ENCODE assay signal across 24 cellular contexts in the genomic region with DNA sequence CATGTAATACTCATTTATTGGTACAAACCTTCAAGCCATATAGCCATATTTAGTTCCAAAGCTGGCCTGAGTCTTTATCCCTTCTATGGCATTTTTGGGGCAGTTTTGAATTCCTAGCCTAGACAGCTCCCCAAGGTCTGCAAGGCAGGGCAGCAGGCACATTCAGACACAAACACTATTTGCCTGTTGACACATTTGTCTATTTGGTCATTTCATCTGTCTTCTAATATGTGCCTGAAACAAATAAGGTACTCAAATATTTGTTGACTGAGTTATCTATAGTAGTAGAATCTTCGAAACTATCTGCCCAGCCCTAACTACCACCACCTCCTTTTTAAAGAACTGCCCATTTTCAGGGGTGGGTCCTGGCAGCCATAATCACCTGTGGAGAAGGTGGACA. TPM values are rescaled to one million over a fixed set of nuclear protein-coding genes. Genes with fewer than 3 reads are reported as not detected.
A peak's percentile ranks its signal among the peaks of the same experiment; 100 is the strongest.
DNase-seq lines count a peak whose midpoint lies in the region; ATAC-seq, FAIRE-seq and TF ChIP-seq lines count a peak whose summit lies in the region.
"Had no signal": no experiment of that assay in that cellular context is flagged by ENCODE, and none has a peak within 500 bp of the region (broad histone marks: within the 10 kb centered on the region; RNA-seq: fewer than 3 reads in every experiment).

No MANE protein-coding gene starts in this region.

- no peak overlapping the region for H3K27ac Mint-ChIP-seq in Calu3 (ENCODE audit: unreplicated experiment)
- H3K27ac Mint-ChIP-seq: CD4-positive, alpha-beta memory T cell; CD4-positive, CD25-positive, alpha-beta regulatory T cell; CD8-positive, alpha-beta memory T cell had no signal

- intact Hi-C loops in HepG2 (cut with micrococcal nuclease; ENCODE audit: unreplicated experiment), result no loop called here
- intact Hi-C loops in right lobe of liver (cut with DNase I), result no loop called here
- intact Hi-C loops in dorsolateral prefrontal cortex (cut with DNase I), result no loop called here
- intact Hi-C loops in Calu3 (cut with micrococcal nuclease; ENCODE audit: unreplicated experiment), result loop anchor here (5.0 kb wide), 1 partner anchor 33 kb away; no protein-coding TSS in a partner anchor
- intact Hi-C loops in esophagus muscularis mucosa (cut with DNase I), result no loop called here

- no peak for FAIRE-seq in HepG2 (lab: Jason Lieb, UNC)
- FAIRE-seq: A204.1, D721Med, G401.6, GM12891 had no signal

- no peak for DNase-seq in HepG2 (ENCODE audit: low spot score)
- no peak for DNase-seq in right lobe of liver
- DNase-seq in dorsolateral prefrontal cortex, result no peak
- DNase-seq in superior temporal gyrus (ENCODE audit: extremely low spot score), result peak; percentile 10
- no peak for DNase-seq in Calu3
- no peak for DNase-seq in LoVo (ENCODE audit: low spot score)
- DNase-seq in esophagus muscularis mucosa (ENCODE audit: extremely low spot score), result no peak
- DNase-seq: 8988T; ACHN; BE2C; C1 segment of cervical spinal cord; CD4-positive, alpha-beta memory T cell; CD4-positive, CD25-positive, alpha-beta regulatory T cell; CD8-positive, alpha-beta memory T cell; COR-L47; DMS79 treated with DMSO at 0.1 percent for 48 hours; GF-D8 had no signal

- H3K79me2 ChIP-seq in HepG2 (ENCODE audit: insufficient read depth, low read length), result peaks cover 92% of the 10 kb centered on the region

- no TSS peak for BruUV-seq in HepG2 (replicated peaks; lab: Mats Ljungman, UMichigan)
- BruUV-seq in Calu3 (replicated peaks; lab: Mats Ljungman, UMichigan), result no TSS peak

- H4K20me1 ChIP-seq in HepG2 (ENCODE audit: insufficient read depth, low read length), result peaks cover 27% of the 10 kb centered on the region
- H4K20me1 ChIP-seq: BLaER1 had no signal

- no peak overlapping the region for H3K4me3 ChIP-seq in HepG2 (replicated peaks in 1 of 3; ENCODE audit: insufficient read depth in 1 of 3, low read depth in 2 of 3, low read length in 3 of 3)
- no peak overlapping the region for H3K4me3 ChIP-seq in right lobe of liver
- no peak overlapping the region for H3K4me3 ChIP-seq in dorsolateral prefrontal cortex
- no peak overlapping the region for H3K4me3 ChIP-seq in esophagus muscularis mucosa
- H3K4me3 ChIP-seq: BLaER1 had no signal

- ATAC-seq in HepG2 (peak; percentile 57; the same call in 2 of the 3 replicates), right lobe of liver (no peak)

- TF ChIP-seq EP300 in HepG2 (IDR thresholded peaks at IDR 0.05; ENCODE audit: low read depth in 2 of 2, low read length in 2 of 2) (no peak), HepG2 (CRISPR knock-in tag; IDR thresholded peaks at IDR 0.05; ENCODE audit: borderline replicate concordance) (no peak), esophagus muscularis mucosa (IDR thresholded peaks at IDR 0.05) (no peak)

- H3K9ac ChIP-seq in HepG2 (ENCODE audit: insufficient read depth, low read depth, low read length), result no peak overlapping the region
- H3K9ac ChIP-seq: BLaER1 had no signal

- WGBS in HepG2 (ENCODE audit: low lambda C conversion rate), result 80% methylated on average over 1 of the region's 1 CpG
- WGBS in right lobe of liver (ENCODE audit: insufficient coverage, low coverage, low lambda C conversion rate, missing lambda C conversion rate), result 38% methylated on average over 1 of the region's 1 CpG
- WGBS in esophagus muscularis mucosa, result 87% methylated on average over 1 of the region's 1 CpG

- TF ChIP-seq RAD21 in HepG2 (CRISPR knock-in tag; IDR thresholded peaks at IDR 0.05), result no peak

- H3K4me2 ChIP-seq in HepG2 (ENCODE audit: low read depth, low read length), result no peak overlapping the region
- H3K4me2 ChIP-seq: BLaER1 had no signal

- H3K27me3 ChIP-seq in HepG2 (ENCODE audit: control insufficient read depth in 1 of 2, insufficient read depth in 2 of 2, low read length in 2 of 2), result no peaks in the 10 kb centered on the region
- H3K27me3 ChIP-seq in right lobe of liver, result no peaks in the 10 kb centered on the region
- no peaks in the 10 kb centered on the region for H3K27me3 ChIP-seq in dorsolateral prefrontal cortex
- no peaks in the 10 kb centered on the region for H3K27me3 ChIP-seq in esophagus muscularis mucosa
- H3K27me3 ChIP-seq: BE2C, BLaER1 had no signal

- H3K36me3 Mint-ChIP-seq in Calu3 (ENCODE audit: insufficient read depth, unreplicated experiment), result no peaks in the 10 kb centered on the region
- H3K36me3 Mint-ChIP-seq: CD14-positive monocyte; CD4-positive, alpha-beta memory T cell; CD4-positive, CD25-positive, alpha-beta regulatory T cell; CD8-positive, alpha-beta memory T cell had no signal

- H3K27me3 Mint-ChIP-seq in Calu3 (ENCODE audit: unreplicated experiment), result no peaks in the 10 kb centered on the region

- no peak overlapping the region for H2AFZ ChIP-seq in HepG2 (ENCODE audit: low read length)

- H3K36me3 ChIP-seq in HepG2 (replicated peaks in 1 of 2; ENCODE audit: control insufficient read depth in 1 of 2, insufficient read depth in 2 of 2, low read length in 2 of 2), result peaks cover 0 to 10% of the 10 kb centered on the region in 2 experiments; a peak in 3 of 5 replicates
- H3K36me3 ChIP-seq in right lobe of liver, result no peaks in the 10 kb centered on the region
- H3K36me3 ChIP-seq in esophagus muscularis mucosa, result no peaks in the 10 kb centered on the region
- H3K36me3 ChIP-seq: BE2C, BLaER1 had no signal

- no peak for TF ChIP-seq CTCF in HepG2 (CRISPR knock-in tag; IDR thresholded peaks at IDR 0.05)
- no peak for TF ChIP-seq CTCF in right lobe of liver (IDR thresholded peaks at IDR 0.05)
- no peak for TF ChIP-seq CTCF in dorsolateral prefrontal cortex (IDR thresholded peaks at IDR 0.05 in 54 of 56, conservative IDR thresholded peaks at IDR 0.05 in 2 of 56; ENCODE audit: low read depth in 1 of 56, partially characterized antibody in 56 of 56)
- TF ChIP-seq CTCF in Calu3 (IDR thresholded peaks at IDR 0.05; ENCODE audit: unreplicated experiment), result no peak
- TF ChIP-seq CTCF in esophagus muscularis mucosa (IDR thresholded peaks at IDR 0.05), result no peak

- in situ Hi-C loops in HepG2 (cut with HindIII; ENCODE audit: extremely low pct_ligation_motif_present, low pct_unique_long_range_greater_than_20kb), result no loop called here

- peaks cover 23% of the 10 kb centered on the region for H3K4me1 Mint-ChIP-seq in Calu3 (ENCODE audit: low read depth, unreplicated experiment)
- H3K4me1 Mint-ChIP-seq: CD4-positive, alpha-beta memory T cell; CD4-positive, CD25-positive, alpha-beta regulatory T cell; CD8-positive, alpha-beta memory T cell had no signal

- no peak overlapping the region for H3K27ac ChIP-seq in HepG2 (ENCODE audit: extremely low read length, insufficient read depth, low read length)
- no peak overlapping the region for H3K27ac ChIP-seq in right lobe of liver
- peak overlapping the region; percentile 26 for H3K27ac ChIP-seq in angular gyrus (ENCODE audit: low read depth, low read length)
- peak overlapping the region in 43 of 59 donors; percentile 1 to 97 (median 50) for H3K27ac ChIP-seq in dorsolateral prefrontal cortex
- no peak overlapping the region for H3K27ac ChIP-seq in esophagus muscularis mucosa (replicated peaks in 1 of 4)
- H3K27ac ChIP-seq: BLaER1 had no signal

- CTCF ChIA-PET in HepG2 (lab: Yijun Ruan, JAX; ENCODE audit: low intra/inter-chr PET ratio, low total read pairs) (no interaction called here), Calu3 (lab: Charles Lee) (no interaction called here)

- POLR2A ChIA-PET in HepG2 (lab: Yijun Ruan, JAX), result no interaction called here

- H3K9me3 ChIP-seq in HepG2 (ENCODE audit: low read length) (no peaks in the 10 kb centered on the region), right lobe of liver (no peaks in the 10 kb centered on the region), esophagus muscularis mucosa (no peaks in the 10 kb centered on the region)
- H3K9me3 ChIP-seq: BE2C, BLaER1 had no signal

- H3K4me3 Mint-ChIP-seq in Calu3 (ENCODE audit: low read depth, unreplicated experiment), result no peak overlapping the region
- H3K4me3 Mint-ChIP-seq: CD14-positive monocyte; CD4-positive, alpha-beta memory T cell; CD4-positive, CD25-positive, alpha-beta regulatory T cell; CD8-positive, alpha-beta memory T cell had no signal

- TF ChIP-seq POLR2A in HepG2 (IDR thresholded peaks at IDR 0.05; ENCODE audit: insufficient read depth in 1 of 2, low read depth in 2 of 2, low read length in 2 of 2) (no peak), right lobe of liver (IDR thresholded peaks at IDR 0.05) (no peak), esophagus muscularis mucosa (IDR thresholded peaks at IDR 0.05; ENCODE audit: low read depth) (no peak)

- H3K9me3 Mint-ChIP-seq in Calu3 (ENCODE audit: low read depth, unreplicated experiment), result no peaks in the 10 kb centered on the region
- H3K9me3 Mint-ChIP-seq: CD14-positive monocyte; CD4-positive, alpha-beta memory T cell had no signal

- H3K4me1 ChIP-seq in HepG2 (ENCODE audit: insufficient read depth, low read length) (peaks cover 56% of the 10 kb centered on the region), right lobe of liver (no peaks in the 10 kb centered on the region), esophagus muscularis mucosa (no peaks in the 10 kb centered on the region)
- H3K4me1 ChIP-seq: BE2C had no signal

RNA-seq across cellular contexts. Expression of gene PPM1H, which starts 9.3 kb away (rescaled TPM):
- 38.1 and 42.0 TPM in 2 replicates for total RNA-seq in HepG2 (2016; rRNA removed; fragmentation: Illumina TruSeq; extraction: Trizol)
- total RNA-seq in HepG2 (2016; cell fraction: cytosol; rRNA removed; fragmentation: Illumina TruSeq; extraction: Trizol; ENCODE audit: low read depth), result 3.3 and 5.2 TPM in 2 replicates
- 35.2 and 37.3 TPM in 2 replicates for total RNA-seq in HepG2 (2016; cell fraction: insoluble cytoplasmic fraction; rRNA removed; fragmentation: Illumina TruSeq; extraction: Trizol)
- total RNA-seq in HepG2 (2016; cell fraction: membrane; rRNA removed; fragmentation: Illumina TruSeq; extraction: Trizol), result 19.9 and 22.6 TPM in 2 replicates
- total RNA-seq in HepG2 (2016; cell fraction: nucleus; rRNA removed; fragmentation: Illumina TruSeq; extraction: Trizol), result 29.6 and 34.5 TPM in 2 replicates
- polyA plus RNA-seq in HepG2 (2011; rRNA removed), result 16.9 and 29.1 TPM in 2 replicates
- 19.3 and 19.9 TPM in 2 replicates for polyA plus RNA-seq in HepG2 (2011; cell fraction: cytosol; rRNA removed)
- 19.8 and 26.0 TPM in 2 replicates for polyA plus RNA-seq in HepG2 (2011; cell fraction: nucleus; rRNA removed)
- polyA plus RNA-seq in HepG2 (2012), result 9.9 and 26.1 TPM in 2 replicates
- polyA plus RNA-seq in HepG2 (2016; cell fraction: cytosol; fragmentation: Illumina TruSeq; extraction: Trizol; ENCODE audit: low read depth), result 1.6 and 1.8 TPM in 2 replicates
- 32.1 and 32.9 TPM in 2 replicates for polyA plus RNA-seq in HepG2 (2016; cell fraction: insoluble cytoplasmic fraction; fragmentation: Illumina TruSeq; extraction: Trizol; ENCODE audit: low read depth)
- polyA plus RNA-seq in HepG2 (2016; cell fraction: membrane; fragmentation: Illumina TruSeq; extraction: Trizol; ENCODE audit: low read depth), result 8.9 and 10.6 TPM in 2 replicates
- polyA plus RNA-seq in HepG2 (2016; cell fraction: nucleus; fragmentation: Illumina TruSeq; extraction: Trizol; ENCODE audit: insufficient read depth, low read depth), result 24.8 and 26.5 TPM in 2 replicates
- polyA minus RNA-seq in HepG2 (2011; rRNA and poly(A)+ RNA removed; ENCODE audit: low replicate concordance), result 8.3 and 68.0 TPM in 2 replicates
- polyA minus RNA-seq in HepG2 (2011; cell fraction: cytosol; rRNA and poly(A)+ RNA removed), result 32.6 and 42.5 TPM in 2 replicates
- 39.3 and 42.1 TPM in 2 replicates for polyA minus RNA-seq in HepG2 (2011; cell fraction: nucleus; rRNA and poly(A)+ RNA removed)
- 1 to 10 TPM; 3.8 to 9.2 (median 6.5) TPM for total RNA-seq in right lobe of liver
- 10 to 100 TPM; 33.6 to 75.1 (median 58.9) TPM for total RNA-seq in dorsolateral prefrontal cortex
- 36.7 and 39.1 TPM in 2 replicates for total RNA-seq in Calu3 (2022)
- total RNA-seq in esophagus muscularis mucosa, result 1 to 10 TPM in 3 of 4 donors, under 1 TPM in 1; 0.83 to 3.0 (median 2.3) TPM
- polyA plus RNA-seq: CD4-positive, alpha-beta memory T cell; CD8-positive, alpha-beta memory T cell had no signal

Comparison
In these comparisons a context has a peak if more than half of its experiments do, and no peak if none do; other contexts are left out.
1. H3K27ac ChIP-seq: peak in angular gyrus (single experiment) and dorsolateral prefrontal cortex (43 of 59); none in HepG2 (single experiment), right lobe of liver (0 of 3) and esophagus muscularis mucosa (0 of 4).